ENCODE assay signal across 1 cellular context in the genomic region with DNA sequence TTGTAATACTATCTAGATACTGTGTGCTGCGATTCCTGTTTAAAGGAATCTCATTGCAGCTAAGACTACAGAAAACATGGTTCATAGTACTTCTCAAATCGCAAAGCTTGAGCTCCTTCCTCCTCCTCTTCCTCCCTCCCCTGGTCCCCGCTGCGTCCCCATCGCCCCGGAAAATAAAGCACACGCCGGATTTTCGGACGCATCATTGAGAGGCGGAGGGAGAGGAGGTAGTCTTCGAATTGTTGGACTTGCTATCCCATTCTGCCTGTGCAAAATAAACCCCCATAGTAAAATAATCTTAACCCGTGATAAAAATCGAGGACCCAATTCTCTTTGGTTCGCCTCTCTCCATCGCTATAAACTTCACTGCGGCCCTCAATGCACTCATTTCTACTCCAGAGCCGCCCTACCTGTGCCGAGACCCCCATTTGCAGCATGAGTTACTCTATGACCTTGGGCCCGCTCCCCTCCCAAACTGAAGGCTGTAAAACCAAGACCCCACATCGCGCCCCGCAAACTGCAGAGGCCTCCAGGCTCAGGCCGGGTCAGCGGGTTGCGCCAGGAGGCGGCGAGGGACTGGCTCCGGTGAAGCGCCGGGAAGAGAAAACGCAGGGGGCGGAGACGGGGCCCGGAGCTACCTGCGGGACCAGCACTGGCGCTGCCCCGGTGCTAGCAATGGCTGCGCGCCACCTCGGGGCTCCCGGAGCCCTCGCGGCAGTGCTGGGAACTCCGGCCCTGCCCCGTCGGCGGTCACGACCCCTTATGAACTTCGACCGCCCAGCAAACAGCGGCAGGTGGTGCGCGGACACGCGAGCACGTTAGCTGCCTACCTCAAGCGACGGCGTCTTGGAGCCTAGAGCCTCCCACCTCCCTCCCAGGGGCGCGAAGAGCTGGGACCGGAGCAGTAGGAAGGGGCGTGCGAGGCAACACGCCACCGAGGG.
TF ChIP-seq lines count a peak whose summit lies in the region.

No MANE protein-coding gene starts in this region.

TF ChIP-seq in K562, 482 proteins besides CTCF, POLR2A, EP300 and RAD21 (continued from another document and continues in another):
- TF ChIP-seq MAZ (CRISPR knock-in tag; conservative IDR thresholded peaks at IDR 0.05 in 1 of 2, IDR thresholded peaks at IDR 0.05 in 1 of 2) (0 out of 4 replicates have a peak, but pooled peaks of 1 of the 2 experiments have one; percentile 22), XRCC3 (IDR thresholded peaks at IDR 0.05) (no peak), BRD4 (IDR thresholded peaks at IDR 0.05) (peak; percentile 69; the same call in 1 of the 2 replicates), JUN (IDR thresholded peaks at IDR 0.05; ENCODE audit: borderline replicate concordance, low read depth, low read length) (no peak), JUN (CRISPR knock-in tag; IDR thresholded peaks at IDR 0.05; ENCODE audit: borderline replicate concordance) (no peak), JUND (IDR thresholded peaks at IDR 0.05; ENCODE audit: borderline replicate concordance, low read depth, low read length) (0 out of 2 replicates have a peak, but pooled peaks have one; percentile 14), JUND (tag; IDR thresholded peaks at IDR 0.05; ENCODE audit: borderline replicate concordance, low read depth, low read length) (no peak), HDAC8 (tag; IDR thresholded peaks at IDR 0.05) (0 out of 2 replicates have a peak, but pooled peaks have one; percentile 28), CHD4 (IDR thresholded peaks at IDR 0.05; ENCODE audit: insufficient read depth, insufficient replicate concordance, low read depth, low read length, poor library complexity, severe bottlenecking) (no peak), TSC22D4 (tag; IDR thresholded peaks at IDR 0.05) (no peak), TAF1 (IDR thresholded peaks at IDR 0.05; ENCODE audit: control insufficient read depth, extremely low read depth, insufficient read depth, low read length, severe bottlenecking) (peak; percentile 11), FOXA3 (CRISPR knock-in tag; conservative IDR thresholded peaks at IDR 0.05 in 1 of 2, IDR thresholded peaks at IDR 0.05 in 1 of 2) (peak in 1 of 2 experiments; percentile 40; a peak in 1 of 4 replicates), ZNF12 (CRISPR knock-in tag; IDR thresholded peaks at IDR 0.05) (peak; percentile 87), TAF7 (tag; IDR thresholded peaks at IDR 0.05) (no peak; the same call in 1 of the 2 replicates), TEAD1 (CRISPR knock-in tag; IDR thresholded peaks at IDR 0.05) (peak in 1 of 2 experiments; percentile 42; a peak in 1 of 4 replicates), NR2C1 (IDR thresholded peaks at IDR 0.05) (peak; percentile 91), NR2C1 (tag; IDR thresholded peaks at IDR 0.05) (peak; percentile 87), GTF2F1 (IDR thresholded peaks at IDR 0.05; ENCODE audit: low read depth, low read length) (0 out of 2 replicates have a peak, but pooled peaks have one; percentile 10), EHMT2 (IDR thresholded peaks at IDR 0.05) (no peak), NONO (IDR thresholded peaks at IDR 0.05; ENCODE audit: low read depth in 2 of 2, low read length in 1 of 2) (0 out of 4 replicates have a peak, but pooled peaks of 1 of the 2 experiments have one; percentile 20)
- TF ChIP-seq, protein P1, sequence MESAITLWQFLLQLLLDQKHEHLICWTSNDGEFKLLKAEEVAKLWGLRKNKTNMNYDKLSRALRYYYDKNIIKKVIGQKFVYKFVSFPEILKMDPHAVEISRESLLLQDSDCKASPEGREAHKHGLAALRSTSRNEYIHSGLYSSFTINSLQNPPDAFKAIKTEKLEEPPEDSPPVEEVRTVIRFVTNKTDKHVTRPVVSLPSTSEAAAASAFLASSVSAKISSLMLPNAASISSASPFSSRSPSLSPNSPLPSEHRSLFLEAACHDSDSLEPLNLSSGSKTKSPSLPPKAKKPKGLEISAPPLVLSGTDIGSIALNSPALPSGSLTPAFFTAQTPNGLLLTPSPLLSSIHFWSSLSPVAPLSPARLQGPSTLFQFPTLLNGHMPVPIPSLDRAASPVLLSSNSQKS (CRISPR knock-in tag; IDR thresholded peaks at IDR 0.05), result no peak
- TF ChIP-seq, protein P2, sequence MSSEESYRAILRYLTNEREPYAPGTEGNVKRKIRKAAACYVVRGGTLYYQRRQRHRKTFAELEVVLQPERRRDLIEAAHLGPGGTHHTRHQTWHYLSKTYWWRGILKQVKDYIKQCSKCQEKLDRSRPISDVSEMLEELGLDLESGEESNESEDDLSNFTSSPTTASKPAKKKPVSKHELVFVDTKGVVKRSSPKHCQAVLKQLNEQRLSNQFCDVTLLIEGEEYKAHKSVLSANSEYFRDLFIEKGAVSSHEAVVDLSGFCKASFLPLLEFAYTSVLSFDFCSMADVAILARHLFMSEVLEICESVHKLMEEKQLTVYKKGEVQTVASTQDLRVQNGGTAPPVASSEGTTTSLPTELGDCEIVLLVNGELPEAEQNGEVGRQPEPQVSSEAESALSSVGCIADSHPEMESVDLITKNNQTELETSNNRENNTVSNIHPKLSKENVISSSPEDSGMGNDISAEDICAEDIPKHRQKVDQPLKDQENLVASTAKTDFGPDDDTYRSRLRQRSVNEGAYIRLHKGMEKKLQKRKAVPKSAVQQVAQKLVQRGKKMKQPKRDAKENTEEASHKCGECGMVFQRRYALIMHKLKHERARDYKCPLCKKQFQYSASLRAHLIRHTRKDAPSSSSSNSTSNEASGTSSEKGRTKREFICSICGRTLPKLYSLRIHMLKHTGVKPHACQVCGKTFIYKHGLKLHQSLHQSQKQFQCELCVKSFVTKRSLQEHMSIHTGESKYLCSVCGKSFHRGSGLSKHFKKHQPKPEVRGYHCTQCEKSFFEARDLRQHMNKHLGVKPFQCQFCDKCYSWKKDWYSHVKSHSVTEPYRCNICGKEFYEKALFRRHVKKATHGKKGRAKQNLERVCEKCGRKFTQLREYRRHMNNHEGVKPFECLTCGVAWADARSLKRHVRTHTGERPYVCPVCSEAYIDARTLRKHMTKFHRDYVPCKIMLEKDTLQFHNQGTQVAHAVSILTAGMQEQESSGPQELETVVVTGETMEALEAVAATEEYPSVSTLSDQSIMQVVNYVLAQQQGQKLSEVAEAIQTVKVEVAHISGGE (CRISPR knock-in tag; IDR thresholded peaks at IDR 0.05), result 0 out of 6 replicates have a peak, but pooled peaks of 1 of the 3 experiments have one; percentile 24
- TF ChIP-seq, protein P3, sequence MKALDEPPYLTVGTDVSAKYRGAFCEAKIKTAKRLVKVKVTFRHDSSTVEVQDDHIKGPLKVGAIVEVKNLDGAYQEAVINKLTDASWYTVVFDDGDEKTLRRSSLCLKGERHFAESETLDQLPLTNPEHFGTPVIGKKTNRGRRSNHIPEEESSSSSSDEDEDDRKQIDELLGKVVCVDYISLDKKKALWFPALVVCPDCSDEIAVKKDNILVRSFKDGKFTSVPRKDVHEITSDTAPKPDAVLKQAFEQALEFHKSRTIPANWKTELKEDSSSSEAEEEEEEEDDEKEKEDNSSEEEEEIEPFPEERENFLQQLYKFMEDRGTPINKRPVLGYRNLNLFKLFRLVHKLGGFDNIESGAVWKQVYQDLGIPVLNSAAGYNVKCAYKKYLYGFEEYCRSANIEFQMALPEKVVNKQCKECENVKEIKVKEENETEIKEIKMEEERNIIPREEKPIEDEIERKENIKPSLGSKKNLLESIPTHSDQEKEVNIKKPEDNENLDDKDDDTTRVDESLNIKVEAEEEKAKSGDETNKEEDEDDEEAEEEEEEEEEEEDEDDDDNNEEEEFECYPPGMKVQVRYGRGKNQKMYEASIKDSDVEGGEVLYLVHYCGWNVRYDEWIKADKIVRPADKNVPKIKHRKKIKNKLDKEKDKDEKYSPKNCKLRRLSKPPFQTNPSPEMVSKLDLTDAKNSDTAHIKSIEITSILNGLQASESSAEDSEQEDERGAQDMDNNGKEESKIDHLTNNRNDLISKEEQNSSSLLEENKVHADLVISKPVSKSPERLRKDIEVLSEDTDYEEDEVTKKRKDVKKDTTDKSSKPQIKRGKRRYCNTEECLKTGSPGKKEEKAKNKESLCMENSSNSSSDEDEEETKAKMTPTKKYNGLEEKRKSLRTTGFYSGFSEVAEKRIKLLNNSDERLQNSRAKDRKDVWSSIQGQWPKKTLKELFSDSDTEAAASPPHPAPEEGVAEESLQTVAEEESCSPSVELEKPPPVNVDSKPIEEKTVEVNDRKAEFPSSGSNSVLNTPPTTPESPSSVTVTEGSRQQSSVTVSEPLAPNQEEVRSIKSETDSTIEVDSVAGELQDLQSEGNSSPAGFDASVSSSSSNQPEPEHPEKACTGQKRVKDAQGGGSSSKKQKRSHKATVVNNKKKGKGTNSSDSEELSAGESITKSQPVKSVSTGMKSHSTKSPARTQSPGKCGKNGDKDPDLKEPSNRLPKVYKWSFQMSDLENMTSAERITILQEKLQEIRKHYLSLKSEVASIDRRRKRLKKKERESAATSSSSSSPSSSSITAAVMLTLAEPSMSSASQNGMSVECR (CRISPR knock-in tag; IDR thresholded peaks at IDR 0.05), result peak; percentile 54; the same call in 1 of the 2 replicates
- TF ChIP-seq, protein P4, sequence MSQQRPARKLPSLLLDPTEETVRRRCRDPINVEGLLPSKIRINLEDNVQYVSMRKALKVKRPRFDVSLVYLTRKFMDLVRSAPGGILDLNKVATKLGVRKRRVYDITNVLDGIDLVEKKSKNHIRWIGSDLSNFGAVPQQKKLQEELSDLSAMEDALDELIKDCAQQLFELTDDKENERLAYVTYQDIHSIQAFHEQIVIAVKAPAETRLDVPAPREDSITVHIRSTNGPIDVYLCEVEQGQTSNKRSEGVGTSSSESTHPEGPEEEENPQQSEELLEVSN (IDR thresholded peaks at IDR 0.05; ENCODE audit: borderline replicate concordance in 1 of 2, extremely low read depth in 1 of 2, insufficient read depth in 1 of 2, insufficient read length in 1 of 2, low read depth in 1 of 2, low read length in 1 of 2, poor library complexity in 1 of 2, severe bottlenecking in 1 of 2), result peak in 1 of 2 experiments; percentile 19
- TF ChIP-seq, protein P5, sequence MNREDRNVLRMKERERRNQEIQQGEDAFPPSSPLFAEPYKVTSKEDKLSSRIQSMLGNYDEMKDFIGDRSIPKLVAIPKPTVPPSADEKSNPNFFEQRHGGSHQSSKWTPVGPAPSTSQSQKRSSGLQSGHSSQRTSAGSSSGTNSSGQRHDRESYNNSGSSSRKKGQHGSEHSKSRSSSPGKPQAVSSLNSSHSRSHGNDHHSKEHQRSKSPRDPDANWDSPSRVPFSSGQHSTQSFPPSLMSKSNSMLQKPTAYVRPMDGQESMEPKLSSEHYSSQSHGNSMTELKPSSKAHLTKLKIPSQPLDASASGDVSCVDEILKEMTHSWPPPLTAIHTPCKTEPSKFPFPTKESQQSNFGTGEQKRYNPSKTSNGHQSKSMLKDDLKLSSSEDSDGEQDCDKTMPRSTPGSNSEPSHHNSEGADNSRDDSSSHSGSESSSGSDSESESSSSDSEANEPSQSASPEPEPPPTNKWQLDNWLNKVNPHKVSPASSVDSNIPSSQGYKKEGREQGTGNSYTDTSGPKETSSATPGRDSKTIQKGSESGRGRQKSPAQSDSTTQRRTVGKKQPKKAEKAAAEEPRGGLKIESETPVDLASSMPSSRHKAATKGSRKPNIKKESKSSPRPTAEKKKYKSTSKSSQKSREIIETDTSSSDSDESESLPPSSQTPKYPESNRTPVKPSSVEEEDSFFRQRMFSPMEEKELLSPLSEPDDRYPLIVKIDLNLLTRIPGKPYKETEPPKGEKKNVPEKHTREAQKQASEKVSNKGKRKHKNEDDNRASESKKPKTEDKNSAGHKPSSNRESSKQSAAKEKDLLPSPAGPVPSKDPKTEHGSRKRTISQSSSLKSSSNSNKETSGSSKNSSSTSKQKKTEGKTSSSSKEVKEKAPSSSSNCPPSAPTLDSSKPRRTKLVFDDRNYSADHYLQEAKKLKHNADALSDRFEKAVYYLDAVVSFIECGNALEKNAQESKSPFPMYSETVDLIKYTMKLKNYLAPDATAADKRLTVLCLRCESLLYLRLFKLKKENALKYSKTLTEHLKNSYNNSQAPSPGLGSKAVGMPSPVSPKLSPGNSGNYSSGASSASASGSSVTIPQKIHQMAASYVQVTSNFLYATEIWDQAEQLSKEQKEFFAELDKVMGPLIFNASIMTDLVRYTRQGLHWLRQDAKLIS (CRISPR knock-in tag; IDR thresholded peaks at IDR 0.05), result no peak; the same call in 1 of the 2 replicates
- TF ChIP-seq, protein P6, sequence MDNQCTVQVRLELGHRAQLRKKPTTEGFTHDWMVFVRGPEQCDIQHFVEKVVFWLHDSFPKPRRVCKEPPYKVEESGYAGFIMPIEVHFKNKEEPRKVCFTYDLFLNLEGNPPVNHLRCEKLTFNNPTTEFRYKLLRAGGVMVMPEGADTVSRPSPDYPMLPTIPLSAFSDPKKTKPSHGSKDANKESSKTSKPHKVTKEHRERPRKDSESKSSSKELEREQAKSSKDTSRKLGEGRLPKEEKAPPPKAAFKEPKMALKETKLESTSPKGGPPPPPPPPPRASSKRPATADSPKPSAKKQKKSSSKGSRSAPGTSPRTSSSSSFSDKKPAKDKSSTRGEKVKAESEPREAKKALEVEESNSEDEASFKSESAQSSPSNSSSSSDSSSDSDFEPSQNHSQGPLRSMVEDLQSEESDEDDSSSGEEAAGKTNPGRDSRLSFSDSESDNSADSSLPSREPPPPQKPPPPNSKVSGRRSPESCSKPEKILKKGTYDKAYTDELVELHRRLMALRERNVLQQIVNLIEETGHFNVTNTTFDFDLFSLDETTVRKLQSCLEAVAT (IDR thresholded peaks at IDR 0.05), result peak; percentile 37 to 50; a peak in 1 of 4 replicates
- TF ChIP-seq, protein P7, sequence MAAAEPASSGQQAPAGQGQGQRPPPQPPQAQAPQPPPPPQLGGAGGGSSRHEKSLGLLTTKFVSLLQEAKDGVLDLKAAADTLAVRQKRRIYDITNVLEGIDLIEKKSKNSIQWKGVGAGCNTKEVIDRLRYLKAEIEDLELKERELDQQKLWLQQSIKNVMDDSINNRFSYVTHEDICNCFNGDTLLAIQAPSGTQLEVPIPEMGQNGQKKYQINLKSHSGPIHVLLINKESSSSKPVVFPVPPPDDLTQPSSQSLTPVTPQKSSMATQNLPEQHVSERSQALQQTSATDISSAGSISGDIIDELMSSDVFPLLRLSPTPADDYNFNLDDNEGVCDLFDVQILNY (CRISPR knock-in tag; IDR thresholded peaks at IDR 0.05), result 0 out of 2 replicates have a peak, but pooled peaks have one; percentile 67
- TF ChIP-seq, protein P8, sequence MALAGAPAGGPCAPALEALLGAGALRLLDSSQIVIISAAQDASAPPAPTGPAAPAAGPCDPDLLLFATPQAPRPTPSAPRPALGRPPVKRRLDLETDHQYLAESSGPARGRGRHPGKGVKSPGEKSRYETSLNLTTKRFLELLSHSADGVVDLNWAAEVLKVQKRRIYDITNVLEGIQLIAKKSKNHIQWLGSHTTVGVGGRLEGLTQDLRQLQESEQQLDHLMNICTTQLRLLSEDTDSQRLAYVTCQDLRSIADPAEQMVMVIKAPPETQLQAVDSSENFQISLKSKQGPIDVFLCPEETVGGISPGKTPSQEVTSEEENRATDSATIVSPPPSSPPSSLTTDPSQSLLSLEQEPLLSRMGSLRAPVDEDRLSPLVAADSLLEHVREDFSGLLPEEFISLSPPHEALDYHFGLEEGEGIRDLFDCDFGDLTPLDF (CRISPR knock-in tag; IDR thresholded peaks at IDR 0.05), result no peak
